In genomic region chr2:197306024-197306690, GRCh38 we compare ENCODE assay signal across 10 cellular contexts. TPM values are rescaled to one million over a fixed set of nuclear protein-coding genes. Genes with fewer than 3 reads are reported as not detected.
DNase-seq lines count a peak whose midpoint lies in the region; ATAC-seq, FAIRE-seq and TF ChIP-seq lines count a peak whose summit lies in the region.
"Had no signal": no experiment of that assay in that cellular context is flagged by ENCODE, and none has a peak within 500 bp of the region (broad histone marks: within the 10 kb centered on the region; RNA-seq: fewer than 3 reads in every experiment).

No MANE protein-coding gene starts in this region.

- peak overlapping the region; percentile 82 for H3K9ac ChIP-seq in GM12878 (ENCODE audit: control insufficient read depth, insufficient read depth, low read length)

- H4K20me1 ChIP-seq in GM12878 (ENCODE audit: control insufficient read depth, insufficient read depth), result no peaks in the 10 kb centered on the region

- 0% methylated on average over 5 of the region's 5 CpGs for WGBS in GM12878 (ENCODE audit: insufficient coverage, insufficient replicate concordance, low lambda C conversion rate, missing lambda C conversion rate)
- WGBS in psoas muscle, 3 donors, result 49 to 64% (median 55%) methylated on average over 5 of the region's 5 CpGs

- no peak for TF ChIP-seq CTCF in GM12878 (IDR thresholded peaks at IDR 0.05 in 2 of 3, conservative IDR thresholded peaks at IDR 0.05 in 1 of 3; ENCODE audit: control insufficient read depth in 2 of 3, extremely low read depth in 1 of 3, insufficient read depth in 1 of 3, low read depth in 3 of 3, low read length in 3 of 3)
- TF ChIP-seq CTCF in psoas muscle (IDR thresholded peaks at IDR 0.05), result no peak

- H2AFZ ChIP-seq in GM12878 (ENCODE audit: control insufficient read depth, low read depth, low read length), result peak overlapping the region; percentile 18; the same call in 1 of the 2 replicates

- POLR2A ChIA-PET in CD8-positive, alpha-beta memory T cell (lab: Charles Lee), result interaction anchor here (0.6 to 3.5 kb wide), 9 partner anchors 12 to 300 kb away, joined by 3 to 20 read pairs (median 4); no protein-coding TSS in a partner anchor
- POLR2A ChIA-PET in GM12878 (lab: Charles Lee), result interaction anchor here (0.5 to 9.0 kb wide), 18 partner anchors 11 to 112 kb away, joined by 3 to 139 read pairs (median 8); no protein-coding TSS in a partner anchor

- no peaks in the 10 kb centered on the region for H3K9me3 Mint-ChIP-seq in CD8-positive, alpha-beta memory T cell

- peaks cover 69% of the 10 kb centered on the region for H3K4me1 ChIP-seq in CD8-positive, alpha-beta memory T cell (ENCODE audit: insufficient read depth, low read length)
- H3K4me1 ChIP-seq in GM12878 (ENCODE audit: control insufficient read depth, insufficient read depth, low read length) (peaks cover 50% of the 10 kb centered on the region), psoas muscle (peaks cover 29% of the 10 kb centered on the region)

- H3K27me3 Mint-ChIP-seq in CD8-positive, alpha-beta memory T cell, result no peaks in the 10 kb centered on the region

- ATAC-seq in HG03108 (IDR thresholded peaks at IDR 0.05; ENCODE audit: unreplicated experiment) (peak; percentile 19), GM12878 (peak; percentile 10), psoas muscle (peak in 1 of 4 donors; percentile 41)

- no peak for FAIRE-seq in GM12878 (lab: Jason Lieb, UNC)
- FAIRE-seq: bronchial epithelial cell had no signal

- no TSS peak for BruUV-seq in GM12878 (replicated peaks; lab: Mats Ljungman, UMichigan)

- no peaks in the 10 kb centered on the region for H3K27me3 ChIP-seq in CD8-positive, alpha-beta memory T cell (ENCODE audit: insufficient read depth, low read length, poor library complexity, severe bottlenecking)
- H3K27me3 ChIP-seq in GM12878 (replicated peaks in 1 of 2; ENCODE audit: control insufficient read depth in 2 of 2, insufficient read depth in 2 of 2, low read length in 1 of 2) (no peaks in the 10 kb centered on the region), psoas muscle (ENCODE audit: insufficient read depth in 3 of 3, low read length in 2 of 3) (no peaks in the 10 kb centered on the region)

- H3K79me2 ChIP-seq in GM12878 (ENCODE audit: control insufficient read depth, insufficient read depth, low read length), result peaks cover 99% of the 10 kb centered on the region

- H3K36me3 Mint-ChIP-seq in CD8-positive, alpha-beta memory T cell, result peaks cover 11 to 33% (median 12%) of the 10 kb centered on the region in 3 donors

- H3K4me1 Mint-ChIP-seq in CD8-positive, alpha-beta memory T cell, result peaks cover 67 to 84% (median 78%) of the 10 kb centered on the region in 3 donors

- peak overlapping the region; percentile 94 to 99 (median 96) for H3K27ac Mint-ChIP-seq in CD8-positive, alpha-beta memory T cell

- peak overlapping the region; percentile 99 for H3K4me2 ChIP-seq in GM12878 (ENCODE audit: control insufficient read depth, insufficient read depth)

- SMC1A ChIA-PET in GM12878 (lab: Charles Lee; ENCODE audit: uncharacterized antibody, unreplicated experiment), result interaction anchor here (0.6 to 20.5 kb wide), 23 partner anchors 9 to 192 kb away, joined by 3 to 433 read pairs (median 16); no protein-coding TSS in a partner anchor

- TF ChIP-seq EP300 in GM12878 (IDR thresholded peaks at IDR 0.05; ENCODE audit: borderline replicate concordance in 1 of 2, control insufficient read depth in 1 of 2, low read depth in 2 of 2, low read length in 2 of 2), result no peak

- no peak for TF ChIP-seq RAD21 in GM12878 (IDR thresholded peaks at IDR 0.05; ENCODE audit: insufficient read depth, low read depth, low read length)

- peaks cover 6% of the 10 kb centered on the region for H3K36me3 ChIP-seq in CD8-positive, alpha-beta memory T cell (ENCODE audit: insufficient read depth, low read length)
- H3K36me3 ChIP-seq in GM12878 (ENCODE audit: control insufficient read depth in 2 of 2, insufficient read depth in 2 of 2, low read length in 1 of 2) (peaks cover 0 to 4% of the 10 kb centered on the region in 2 experiments; a peak in 1 of 4 replicates), psoas muscle (ENCODE audit: insufficient read depth in 1 of 2, low read depth in 1 of 2) (no peaks in the 10 kb centered on the region)

- in situ Hi-C loops in GM12878 (cut with MboI), result no loop called here
- in situ Hi-C loops in ACHN (cut with HindIII; ENCODE audit: low pct_ligation_motif_present, low pct_unique_long_range_greater_than_20kb, low sequenced_read_pairs), result no loop called here

- peak overlapping the region; percentile 85 for H3K4me3 ChIP-seq in CD8-positive, alpha-beta memory T cell (ENCODE audit: low read length)
- H3K4me3 ChIP-seq in GM12878, result peak overlapping the region; percentile 98
- peak overlapping the region; percentile 20 for H3K4me3 ChIP-seq in psoas muscle

- H3K4me3 Mint-ChIP-seq in CD8-positive, alpha-beta memory T cell, result peak overlapping the region; percentile 84 to 98 (median 96)

- RAD21 ChIA-PET in GM12878 (lab: Charles Lee; ENCODE audit: unreplicated experiment), result interaction anchor here (0.7 to 20.1 kb wide), 17 partner anchors 10 to 192 kb away, joined by 3 to 408 read pairs (median 19); no protein-coding TSS in a partner anchor

- intact Hi-C loops in GM12878 (cut with micrococcal nuclease; ENCODE audit: unreplicated experiment) (loop anchor here (10.0 kb wide), 1 partner anchor 1131 kb away; the partner anchor contains the start of gene STK17B), psoas muscle (cut with DNase I) (loop anchor here (2.0 to 5.0 kb wide), 2 partner anchors 34 to 71 kb away; no protein-coding TSS in a partner anchor)

- no peak for DNase-seq in CD8-positive, alpha-beta memory T cell
- DNase-seq in GM12878 (ENCODE audit: low read depth, low spot score), result no peak
- no peak for DNase-seq in psoas muscle
- DNase-seq in activated gamma-delta T cell treated with Interleukin-2 at 50 U/mL for 16 hours, result no peak
- no peak for DNase-seq in ACHN
- DNase-seq in cortex of kidney (lab: John Stamatoyannopoulos, UW), result no peak
- no peak for DNase-seq in NCI-H1105 (lab: John Stamatoyannopoulos, UW)
- DNase-seq: NCI-H526 had no signal

- H3K27ac ChIP-seq in CD8-positive, alpha-beta memory T cell (ENCODE audit: low read depth, low read length), result no peak overlapping the region
- H3K27ac ChIP-seq in GM12878 (ENCODE audit: control insufficient read depth, insufficient read depth) (peak overlapping the region; percentile 99), psoas muscle (peak overlapping the region; percentile 82)

- no peaks in the 10 kb centered on the region for H3K9me3 ChIP-seq in CD8-positive, alpha-beta memory T cell (ENCODE audit: low read length)
- H3K9me3 ChIP-seq in GM12878 (replicated peaks; ENCODE audit: control insufficient read depth, insufficient read depth, low read length) (no peaks in the 10 kb centered on the region), psoas muscle (no peaks in the 10 kb centered on the region)

- CTCF ChIA-PET in CD8-positive, alpha-beta memory T cell (lab: Charles Lee), result interaction anchor here (0.7 to 6.4 kb wide), 10 partner anchors 9 to 115 kb away, joined by 3 to 42 read pairs (median 4); no protein-coding TSS in a partner anchor
- CTCF ChIA-PET in GM12878 (lab: Yijun Ruan, JAX), result interaction anchor here (1.0 to 9.8 kb wide), 15 partner anchors 11 to 192 kb away, joined by 3 to 128 read pairs (median 6); no protein-coding TSS in a partner anchor

- TF ChIP-seq POLR2A in GM12878 (IDR thresholded peaks at IDR 0.05; ENCODE audit: low read depth, low read length), result peak; percentile 19; the same call in 1 of the 2 replicates

TF ChIP-seq in GM12878, 131 proteins besides CTCF, POLR2A, EP300 and RAD21 (continues in another document):
- TF ChIP-seq HDAC6 (IDR thresholded peaks at IDR 0.05; ENCODE audit: unreplicated experiment), result no peak
- no peak for TF ChIP-seq MEF2A (IDR thresholded peaks at IDR 0.05; ENCODE audit: insufficient read depth, low read depth, low read length)
- TF ChIP-seq PML (IDR thresholded peaks at IDR 0.05; ENCODE audit: low read length), result no peak
- no peak for TF ChIP-seq ZNF217 (IDR thresholded peaks at IDR 0.05)
- TF ChIP-seq KLF5 (IDR thresholded peaks at IDR 0.05; ENCODE audit: partially characterized antibody), result no peak
- no peak for TF ChIP-seq NRF1 (conservative IDR thresholded peaks at IDR 0.05; ENCODE audit: low read depth, low read length)

RNA-seq across cellular contexts. Expression of gene ANKRD44, which starts 4.4 kb away (rescaled TPM):
- total RNA-seq in CD8-positive, alpha-beta memory T cell, result 100 to 1,000 TPM; 142 to 150 TPM
- 90.1 TPM for polyA plus RNA-seq in CD8-positive, alpha-beta memory T cell
- 363 and 399 TPM in 2 replicates for total RNA-seq in GM12878 (2013; cell fraction: nucleolus; rRNA removed)
- total RNA-seq in GM12878 (2014; rRNA removed), result 63.7 and 65.1 TPM in 2 replicates
- total RNA-seq in GM12878 (2014; rRNA removed; fragmentation: Illumina TruSeq; extraction: Trizol), result 62.5 and 68.9 TPM in 2 replicates
- 93.8 and 96.3 TPM in 2 replicates for total RNA-seq in GM12878 (2021)
- polyA plus RNA-seq in GM12878 (2011; ENCODE audit: low read depth), result 31.8 TPM
- 96.4 and 99.1 TPM in 2 replicates for polyA plus RNA-seq in GM12878 (2011; rRNA removed)
- polyA plus RNA-seq in GM12878 (2011; cell fraction: cytosol; rRNA removed), result 228 and 306 TPM in 2 replicates
- polyA plus RNA-seq in GM12878 (2011; cell fraction: nucleus; rRNA removed), result 142 and 279 TPM in 2 replicates
- polyA plus RNA-seq in GM12878 (2012), result 26.9 and 39.0 TPM in 2 replicates
- polyA plus RNA-seq in GM12878 (2014; fragmentation: Illumina TruSeq; extraction: Trizol), result 88.5 and 110 TPM in 2 replicates
- polyA plus RNA-seq in GM12878 (2014; fragmentation: Nextera tagmentation; extraction: Ambion mirVana), result 10 to 100 TPM; 19.1 to 29.1 TPM
- polyA plus RNA-seq in GM12878 (2014; rRNA removed), result 41.8 and 56.8 TPM in 2 replicates
- 10 to 100 TPM; 34.8 to 38.6 TPM for polyA plus RNA-seq in GM12878 (2016; fragmentation: Nextera tagmentation; extraction: Ambion mirVana)
- polyA minus RNA-seq in GM12878 (2011; rRNA and poly(A)+ RNA removed), result 511 and 573 TPM in 2 replicates
- polyA minus RNA-seq in GM12878 (2011; cell fraction: cytosol; rRNA and poly(A)+ RNA removed), result 75.6 and 115 TPM in 2 replicates
- 178 and 239 TPM in 2 replicates for polyA minus RNA-seq in GM12878 (2011; cell fraction: nucleus; rRNA and poly(A)+ RNA removed)
- 1 to 10 TPM; 1.7 to 9.3 (median 8.5) TPM for total RNA-seq in psoas muscle
- polyA plus RNA-seq in psoas muscle, result under 1 TPM; 0.35 to 0.93 (median 0.40) TPM

Comparison
In these comparisons a context has a peak if more than half of its experiments do, and no peak if none do; other contexts are left out.
1. H3K4me3 ChIP-seq: peak in every context shown above with its lines; median percentile 98 in GM12878; 85 in CD8-positive, alpha-beta memory T cell; 20 in psoas muscle.
2. RNA of gene ANKRD44, which starts 4.4 kb away (total RNA-seq): 142 to 150 TPM in CD8-positive, alpha-beta memory T cell and 62.5 to 399 TPM in GM12878; 1.7 to 9.3 TPM in psoas muscle; every median in the first group is over 4 times any median in the second.